8 cellular contexts compared by ENCODE assay signal in the genomic region with DNA sequence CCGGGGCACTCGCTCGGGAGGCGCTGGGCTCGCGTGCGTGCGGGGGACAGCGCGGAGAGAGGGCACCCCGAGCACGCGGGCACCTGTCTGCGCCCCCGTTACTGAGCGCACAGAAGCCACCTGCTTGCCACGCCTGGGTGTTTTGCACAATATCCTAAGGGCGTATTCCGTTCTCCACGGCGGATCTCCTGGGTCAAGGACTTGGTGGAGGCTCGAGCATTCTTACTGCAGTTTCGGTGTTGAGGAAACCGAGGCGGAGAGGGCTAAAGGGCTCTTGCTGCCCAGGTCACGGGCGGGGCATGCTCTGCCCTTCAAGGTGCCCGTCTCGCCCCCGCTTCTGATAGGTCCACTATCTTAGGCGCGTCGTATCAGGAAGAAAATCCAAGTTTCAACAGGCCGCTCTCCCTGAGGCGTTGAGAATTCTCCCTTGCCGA. TPM values are rescaled to one million over a fixed set of nuclear protein-coding genes. Genes with fewer than 3 reads are reported as not detected.
A peak's percentile ranks its signal among the peaks of the same experiment; 100 is the strongest.
DNase-seq lines count a peak whose midpoint lies in the region; ATAC-seq, FAIRE-seq and TF ChIP-seq lines count a peak whose summit lies in the region.

No MANE protein-coding gene starts in this region.

- TF ChIP-seq RAD21 in GM12878 (IDR thresholded peaks at IDR 0.05; ENCODE audit: insufficient read depth, low read depth, low read length): no peak

- peak overlapping the region; percentile 88; the same call in 1 of the 2 replicates for H2AFZ ChIP-seq in Loucy (ENCODE audit: low read length)
- H2AFZ ChIP-seq in GM12878 (ENCODE audit: control insufficient read depth, low read depth, low read length): peak overlapping the region; percentile 98

- H3K4me1 ChIP-seq in Loucy (ENCODE audit: insufficient read depth, low read length, poor library complexity, severe bottlenecking) (peaks cover 10% of the 10 kb centered on the region), GM12878 (ENCODE audit: control insufficient read depth, insufficient read depth, low read length) (peaks cover 9% of the 10 kb centered on the region)

- no peaks in the 10 kb centered on the region for H3K9me2 ChIP-seq in Loucy (replicated peaks; ENCODE audit: low read depth, low read length)

- 5% methylated on average over 36 of the region's 36 CpGs for WGBS in GM12878 (ENCODE audit: insufficient coverage, insufficient replicate concordance, low lambda C conversion rate, missing lambda C conversion rate)

- H3K27me3 Mint-ChIP-seq in activated CD4-positive, alpha-beta T cell treated with anti-CD3 and anti-CD28 coated beads, Interleukin-2, amount 10 ng/mL, durations not matched to agents 24 days and 14 days: no peaks in the 10 kb centered on the region
- H3K27me3 Mint-ChIP-seq in stimulated activated naive CD8-positive, alpha-beta T cell treated with anti-CD3 and anti-CD28 coated beads, Interleukin-15, Interleukin-2, amounts not matched to agents 100 ng/mL and 50 ng/mL, for 24 hours: no peaks in the 10 kb centered on the region

- FAIRE-seq in GM12878 (lab: Jason Lieb, UNC): no peak

- intact Hi-C loops in activated CD4-positive, alpha-beta T cell treated with anti-CD3 and anti-CD28 coated beads, Interleukin-2, amount 10 ng/mL, durations not matched to agents 24 days and 14 days (cut with micrococcal nuclease): loop anchor here (1.0 to 10.0 kb wide), 6 partner anchors 7 to 1335 kb away; a partner anchor contains a TSS
- intact Hi-C loops in GM12878 (cut with micrococcal nuclease; ENCODE audit: unreplicated experiment): no loop called here

- peaks cover 27% of the 10 kb centered on the region for H3K27me3 ChIP-seq in Loucy (ENCODE audit: insufficient read depth, low read length, poor library complexity, severe bottlenecking)
- H3K27me3 ChIP-seq in GM12878 (replicated peaks in 1 of 2; ENCODE audit: control insufficient read depth in 2 of 2, insufficient read depth in 2 of 2, low read length in 1 of 2): no peaks in the 10 kb centered on the region
- H3K27me3 ChIP-seq in kidney epithelial cell (ENCODE audit: control insufficient read depth, insufficient read depth, low read length): no peaks in the 10 kb centered on the region

- no peaks in the 10 kb centered on the region for H3K79me2 ChIP-seq in Loucy (ENCODE audit: insufficient read depth, low read length)
- peaks cover 1% of the 10 kb centered on the region for H3K79me2 ChIP-seq in GM12878 (ENCODE audit: control insufficient read depth, insufficient read depth, low read length)

- H3K9me3 Mint-ChIP-seq in activated CD4-positive, alpha-beta T cell treated with anti-CD3 and anti-CD28 coated beads, Interleukin-2, amount 10 ng/mL, durations not matched to agents 24 days and 14 days: peaks cover 9% of the 10 kb centered on the region
- peaks cover 1% of the 10 kb centered on the region for H3K9me3 Mint-ChIP-seq in stimulated activated naive CD8-positive, alpha-beta T cell treated with anti-CD3 and anti-CD28 coated beads, Interleukin-15, Interleukin-2, amounts not matched to agents 100 ng/mL and 50 ng/mL, for 24 hours

- H3K4me1 Mint-ChIP-seq in activated CD4-positive, alpha-beta T cell treated with anti-CD3 and anti-CD28 coated beads, Interleukin-2, amount 10 ng/mL, durations not matched to agents 24 days and 14 days: peaks cover 37% of the 10 kb centered on the region
- H3K4me1 Mint-ChIP-seq in stimulated activated naive CD8-positive, alpha-beta T cell treated with anti-CD3 and anti-CD28 coated beads, Interleukin-15, Interleukin-2, amounts not matched to agents 100 ng/mL and 50 ng/mL, for 24 hours (ENCODE audit: low read depth): peaks cover 45% of the 10 kb centered on the region

- no peaks in the 10 kb centered on the region for H3F3A ChIP-seq in Loucy (ENCODE audit: low read depth)

- peak overlapping the region; percentile 94 for H3K4me3 Mint-ChIP-seq in activated CD4-positive, alpha-beta T cell treated with anti-CD3 and anti-CD28 coated beads, Interleukin-2, amount 10 ng/mL, durations not matched to agents 24 days and 14 days
- peak overlapping the region; percentile 95 for H3K4me3 Mint-ChIP-seq in stimulated activated naive CD8-positive, alpha-beta T cell treated with anti-CD3 and anti-CD28 coated beads, Interleukin-15, Interleukin-2, amounts not matched to agents 100 ng/mL and 50 ng/mL, for 24 hours

- no peak for TF ChIP-seq EP300 in GM12878 (IDR thresholded peaks at IDR 0.05; ENCODE audit: borderline replicate concordance in 1 of 2, control insufficient read depth in 1 of 2, low read depth in 2 of 2, low read length in 2 of 2)

- H3K36me3 Mint-ChIP-seq in activated CD4-positive, alpha-beta T cell treated with anti-CD3 and anti-CD28 coated beads, Interleukin-2, amount 10 ng/mL, durations not matched to agents 24 days and 14 days (ENCODE audit: low read depth): peaks cover 8% of the 10 kb centered on the region
- H3K36me3 Mint-ChIP-seq in stimulated activated naive CD8-positive, alpha-beta T cell treated with anti-CD3 and anti-CD28 coated beads, Interleukin-15, Interleukin-2, amounts not matched to agents 100 ng/mL and 50 ng/mL, for 24 hours (ENCODE audit: low read depth): peaks cover 12% of the 10 kb centered on the region

- peak overlapping the region; percentile 90 for H3K27ac Mint-ChIP-seq in activated CD4-positive, alpha-beta T cell treated with anti-CD3 and anti-CD28 coated beads, Interleukin-2, amount 10 ng/mL, durations not matched to agents 24 days and 14 days
- peak overlapping the region; percentile 86 for H3K27ac Mint-ChIP-seq in stimulated activated naive CD8-positive, alpha-beta T cell treated with anti-CD3 and anti-CD28 coated beads, Interleukin-15, Interleukin-2, amounts not matched to agents 100 ng/mL and 50 ng/mL, for 24 hours

- no peak for DNase-seq in activated CD4-positive, alpha-beta T cell treated with anti-CD3 and anti-CD28 coated beads, Interleukin-2, amount 10 ng/mL, durations not matched to agents 24 days and 14 days
- no peak for DNase-seq in activated CD4-positive, alpha-beta T cell treated with anti-CD3 and anti-CD28 coated beads for 4 hours
- DNase-seq in GM12878 (ENCODE audit: low read depth, low spot score): no peak
- DNase-seq in kidney epithelial cell (ENCODE audit: low read depth): no peak
- no peak for DNase-seq in SKM-1 treated with dmso at 0.1 percent for 144 hours (lab: John Stamatoyannopoulos, UW; ENCODE audit: unreplicated experiment)
- DNase-seq in activated effector memory CD4-positive, alpha-beta T cell treated with anti-CD3 and anti-CD28 coated beads, Interleukin-2, amount 50 U/mL, for 16 hours: no peak

- in situ Hi-C loops in GM12878 (cut with MboI): no loop called here

- H3K36me3 ChIP-seq in Loucy (ENCODE audit: insufficient read depth, low read length): no peaks in the 10 kb centered on the region
- H3K36me3 ChIP-seq in GM12878 (ENCODE audit: control insufficient read depth in 2 of 2, insufficient read depth in 2 of 2, low read length in 1 of 2): no peaks in the 10 kb centered on the region
- H3K36me3 ChIP-seq in kidney epithelial cell (ENCODE audit: control insufficient read depth, insufficient read depth, low read length): no peaks in the 10 kb centered on the region

- H3K27ac ChIP-seq in GM12878 (ENCODE audit: control insufficient read depth, insufficient read depth): no peak overlapping the region

- peak overlapping the region; percentile 79 for H3K4me2 ChIP-seq in Loucy (ENCODE audit: low read depth, low read length, poor library complexity, severe bottlenecking)
- H3K4me2 ChIP-seq in GM12878 (ENCODE audit: control insufficient read depth, insufficient read depth): peak overlapping the region; percentile 98

- peak overlapping the region; percentile 55 for H3K9ac ChIP-seq in Loucy (ENCODE audit: low read depth, low read length, poor library complexity, severe bottlenecking)
- H3K9ac ChIP-seq in GM12878 (ENCODE audit: control insufficient read depth, insufficient read depth, low read length): peak overlapping the region; percentile 48; the same call in 1 of the 2 replicates

- peak overlapping the region; percentile 74 for H3K4me3 ChIP-seq in Loucy (ENCODE audit: low read length, poor library complexity, severe bottlenecking)
- H3K4me3 ChIP-seq in GM12878: peak overlapping the region; percentile 81
- H3K4me3 ChIP-seq in kidney epithelial cell (ENCODE audit: low read depth, low read length): peak overlapping the region; percentile 81

- RAD21 ChIA-PET in GM12878 (lab: Charles Lee; ENCODE audit: unreplicated experiment): no interaction called here

- H3K9me3 ChIP-seq in Loucy (ENCODE audit: insufficient read depth, low read depth, low read length) (peaks cover 6% of the 10 kb centered on the region; the same call in 1 of the 2 replicates), GM12878 (replicated peaks; ENCODE audit: control insufficient read depth, insufficient read depth, low read length) (no peaks in the 10 kb centered on the region; the same call in 2 of the 3 replicates)

- H4K20me1 ChIP-seq in Loucy (ENCODE audit: insufficient read depth, low read length, poor library complexity, severe bottlenecking) (no peaks in the 10 kb centered on the region), GM12878 (ENCODE audit: control insufficient read depth, insufficient read depth) (no peaks in the 10 kb centered on the region)

- TF ChIP-seq CTCF in Loucy (conservative IDR thresholded peaks at IDR 0.05; ENCODE audit: low read length) (no peak), GM12878 (IDR thresholded peaks at IDR 0.05 in 2 of 3, conservative IDR thresholded peaks at IDR 0.05 in 1 of 3; ENCODE audit: control insufficient read depth in 2 of 3, extremely low read depth in 1 of 3, insufficient read depth in 1 of 3, low read depth in 3 of 3, low read length in 3 of 3) (no peak), kidney epithelial cell (IDR thresholded peaks at IDR 0.05; ENCODE audit: insufficient read depth, low read length, poor library complexity, severe bottlenecking) (no peak)

- POLR2A ChIA-PET in GM12878 (lab: Charles Lee): no interaction called here

- no peak for TF ChIP-seq POLR2A in GM12878 (IDR thresholded peaks at IDR 0.05; ENCODE audit: low read depth, low read length)

- peak; percentile 6 for ATAC-seq in GM12878

- BruUV-seq in GM12878 (replicated peaks; lab: Mats Ljungman, UMichigan): no TSS peak

- SMC1A ChIA-PET in GM12878 (lab: Charles Lee; ENCODE audit: uncharacterized antibody, unreplicated experiment): no interaction called here

- CTCF ChIA-PET in GM12878 (lab: Yijun Ruan, JAX): no interaction called here

RNA-seq across cellular contexts. Expression of a gene that starts 0.5 kb away (rescaled TPM):
- total RNA-seq in activated CD4-positive, alpha-beta T cell treated with anti-CD3 and anti-CD28 coated beads, Interleukin-2, amount 10 ng/mL, durations not matched to agents 24 days and 14 days: 19.0 and 20.0 TPM in 2 replicates
- total RNA-seq in GM12878 (2013; cell fraction: nucleolus; rRNA removed): 5.0 and 5.1 TPM in 2 replicates
- total RNA-seq in GM12878 (2014; rRNA removed): 3.2 and 4.5 TPM in 2 replicates
- total RNA-seq in GM12878 (2014; rRNA removed; fragmentation: Illumina TruSeq; extraction: Trizol): 3.8 and 4.7 TPM in 2 replicates
- total RNA-seq in GM12878 (2021): 3.7 and 5.1 TPM in 2 replicates
- polyA plus RNA-seq in GM12878 (2011; ENCODE audit: low read depth): 0.94 TPM
- 4.8 and 5.4 TPM in 2 replicates for polyA plus RNA-seq in GM12878 (2011; rRNA removed)
- 2.5 and 3.2 TPM in 2 replicates for polyA plus RNA-seq in GM12878 (2011; cell fraction: cytosol; rRNA removed)
- polyA plus RNA-seq in GM12878 (2011; cell fraction: nucleus; rRNA removed): 5.2 TPM in 2 replicates
- 1.4 and 1.8 TPM in 2 replicates for polyA plus RNA-seq in GM12878 (2012)
- 4.4 and 4.9 TPM in 2 replicates for polyA plus RNA-seq in GM12878 (2014; fragmentation: Illumina TruSeq; extraction: Trizol)
- 1 to 10 TPM in 1 of 2 experiments, under 1 TPM in 1; 0.77 to 1.0 TPM for polyA plus RNA-seq in GM12878 (2014; fragmentation: Nextera tagmentation; extraction: Ambion mirVana)
- 4.0 TPM in 2 replicates for polyA plus RNA-seq in GM12878 (2014; rRNA removed)
- polyA plus RNA-seq in GM12878 (2016; fragmentation: Nextera tagmentation; extraction: Ambion mirVana): 1 to 10 TPM; 3.7 to 4.2 TPM
- 3.1 and 4.1 TPM in 2 replicates for polyA minus RNA-seq in GM12878 (2011; rRNA and poly(A)+ RNA removed)
- polyA minus RNA-seq in GM12878 (2011; cell fraction: cytosol; rRNA and poly(A)+ RNA removed): 1.2 and 2.7 TPM in 2 replicates
- 1.8 and 2.7 TPM in 2 replicates for polyA minus RNA-seq in GM12878 (2011; cell fraction: nucleus; rRNA and poly(A)+ RNA removed)
- total RNA-seq in kidney epithelial cell: 10.1 and 11.5 TPM in 2 replicates
